Comparison of ENCODE assay signal across 25 cellular contexts in genomic region chr19:4033028-4033956, GRCh38.
"Had no signal": no experiment of that assay in that cellular context is flagged by ENCODE, and none has a peak within 500 bp of the region (broad histone marks: within the 10 kb centered on the region; RNA-seq: fewer than 3 reads in every experiment).

No MANE protein-coding gene starts in this region.

- DNase-seq: activated CD4-positive, alpha-beta T cell treated with anti-CD3 and anti-CD28 coated beads for 1 hour; activated CD8-positive, alpha-beta memory T cell treated with anti-CD3 and anti-CD28 coated beads, Interleukin-2, amount 10 ng/mL, durations not matched to agents 7 days and 5 days; activated CD8-positive, alpha-beta T cell treated with anti-CD3 and anti-CD28 coated beads, Interleukin-2, amount 10 ng/mL, durations not matched to agents 7 days and 5 days; activated naive CD8-positive, alpha-beta T cell treated with anti-CD3 and anti-CD28 coated beads, Interleukin-2, amount 50 U/mL, for 24 hours; activated T-cell treated with anti-CD3 and anti-CD28 coated beads, Interleukin-2, amount 50 U/mL, for 48 hours; cerebellar nuclear complex; foreskin keratinocyte; heart left ventricle; kidney glomerular epithelial cell; lower lobe of right lung; mesendoderm; natural killer cell; SK-N-SH; stimulated activated naive CD8-positive, alpha-beta T cell treated with anti-CD3 and anti-CD28 coated beads, Interleukin-15, Interleukin-2, amounts not matched to agents 100 U/mL and 50 U/mL, for 24 hours; T-helper 2 cell had no signal

- H3K36me3 ChIP-seq: neural progenitor cell had no signal

- H3K9me3 ChIP-seq: breast epithelium, esophagus muscularis mucosa, heart left ventricle, left lung, lower lobe of right lung, right atrium auricular region, SK-N-SH, upper lobe of left lung had no signal

- H3K9me3 Mint-ChIP-seq: activated naive CD4-positive, alpha-beta T cell treated with anti-CD3 and anti-CD28 coated beads, Interleukin-2, amount 50 U/mL, for 24 hours; activated naive CD8-positive, alpha-beta T cell treated with anti-CD3 and anti-CD28 coated beads, Interleukin-2, amount 50 U/mL, for 24 hours; activated T-helper 2 cell treated with anti-CD3 and anti-CD28 coated beads, Interferon-gamma antibody, Interleukin-2, Interleukin-4, amounts not matched to agents 10 μg/mL and 5 μg/mL and 100 μg/mL, durations not matched to agents 14 hours and 24 hours and 36 hours; natural killer cell; neural progenitor cell; WTC11 had no signal

- H3K4me1 Mint-ChIP-seq: activated CD8-positive, alpha-beta memory T cell treated with anti-CD3 and anti-CD28 coated beads, Interleukin-2, amount 10 ng/mL, durations not matched to agents 7 days and 5 days; activated naive CD4-positive, alpha-beta T cell treated with anti-CD3 and anti-CD28 coated beads, Interleukin-2, amount 50 U/mL, for 24 hours; activated naive CD8-positive, alpha-beta T cell treated with anti-CD3 and anti-CD28 coated beads, Interleukin-2, amount 50 U/mL, for 24 hours; neural progenitor cell; WTC11 had no signal

- H3K27me3 ChIP-seq: breast epithelium, esophagus muscularis mucosa, foreskin keratinocyte, heart left ventricle, left lung, neural progenitor cell, right atrium auricular region, upper lobe of left lung had no signal

- H3K27ac Mint-ChIP-seq: activated CD8-positive, alpha-beta memory T cell treated with anti-CD3 and anti-CD28 coated beads, Interleukin-2, amount 10 ng/mL, durations not matched to agents 7 days and 5 days; activated CD8-positive, alpha-beta T cell treated with anti-CD3 and anti-CD28 coated beads, Interleukin-2, amount 10 ng/mL, durations not matched to agents 7 days and 5 days; activated naive CD4-positive, alpha-beta T cell treated with anti-CD3 and anti-CD28 coated beads, Interleukin-2, amount 50 U/mL, for 24 hours; activated naive CD8-positive, alpha-beta T cell treated with anti-CD3 and anti-CD28 coated beads, Interleukin-2, amount 50 U/mL, for 24 hours; activated T-helper 2 cell treated with anti-CD3 and anti-CD28 coated beads, Interferon-gamma antibody, Interleukin-2, Interleukin-4, amounts not matched to agents 10 μg/mL and 5 μg/mL and 100 μg/mL, durations not matched to agents 14 hours and 24 hours and 36 hours; natural killer cell; neural progenitor cell; WTC11 had no signal

- H3K36me3 Mint-ChIP-seq: natural killer cell had no signal

- H3K4me3 ChIP-seq: breast epithelium, coronary artery, esophagus muscularis mucosa, heart left ventricle, left lung, lower lobe of right lung, neural progenitor cell, right atrium auricular region, upper lobe of left lung had no signal

- H3K27ac ChIP-seq: breast epithelium, coronary artery, foreskin keratinocyte, heart left ventricle, left lung, lower lobe of right lung, neural progenitor cell, right atrium auricular region, upper lobe of left lung had no signal

- ATAC-seq: activated CD8-positive, alpha-beta memory T cell treated with anti-CD3 and anti-CD28 coated beads, Interleukin-2, amount 10 ng/mL, durations not matched to agents 7 days and 5 days; activated CD8-positive, alpha-beta T cell treated with anti-CD3 and anti-CD28 coated beads, Interleukin-2, amount 10 ng/mL, durations not matched to agents 7 days and 5 days; activated naive CD8-positive, alpha-beta T cell treated with anti-CD3 and anti-CD28 coated beads, Interleukin-2, amount 50 U/mL, for 24 hours; foreskin keratinocyte; heart left ventricle; left lung; lower lobe of right lung; stimulated activated naive CD8-positive, alpha-beta T cell treated with anti-CD3 and anti-CD28 coated beads, Interleukin-15, Interleukin-2, amounts not matched to agents 100 U/mL and 50 U/mL, for 24 hours; WTC11 had no signal

- H3K4me3 Mint-ChIP-seq: activated CD8-positive, alpha-beta memory T cell treated with anti-CD3 and anti-CD28 coated beads, Interleukin-2, amount 10 ng/mL, durations not matched to agents 7 days and 5 days; activated CD8-positive, alpha-beta T cell treated with anti-CD3 and anti-CD28 coated beads, Interleukin-2, amount 10 ng/mL, durations not matched to agents 7 days and 5 days; activated naive CD4-positive, alpha-beta T cell treated with anti-CD3 and anti-CD28 coated beads, Interleukin-2, amount 50 U/mL, for 24 hours; activated naive CD8-positive, alpha-beta T cell treated with anti-CD3 and anti-CD28 coated beads, Interleukin-2, amount 50 U/mL, for 24 hours; natural killer cell; neural progenitor cell; WTC11 had no signal

- H3K4me1 ChIP-seq: breast epithelium, foreskin keratinocyte, heart left ventricle, lower lobe of right lung, neural progenitor cell, right atrium auricular region had no signal
